ENCODE assay signal across 3 cellular contexts in the genomic region with DNA sequence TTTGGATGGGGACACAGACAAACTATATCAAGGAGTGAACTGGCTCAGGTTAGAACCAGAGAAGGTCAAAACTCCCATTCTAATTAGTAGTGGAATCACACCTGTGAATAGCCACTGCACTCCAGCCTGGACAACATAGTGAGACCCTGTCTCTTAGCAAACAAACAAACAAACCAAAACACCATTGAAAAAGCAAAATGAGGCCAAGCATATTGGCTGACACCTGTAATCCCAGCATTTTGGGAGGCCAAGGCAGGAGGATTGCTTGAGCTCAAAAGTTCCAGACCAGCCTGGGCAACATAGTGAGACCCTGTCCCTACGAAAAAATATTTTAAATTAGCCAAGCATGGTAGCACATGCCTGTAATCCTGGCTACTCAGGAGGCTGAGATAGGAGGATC.
TF ChIP-seq lines count a peak whose summit lies in the region.

No MANE protein-coding gene starts in this region.

TF ChIP-seq in HepG2, 621 proteins besides CTCF, POLR2A, EP300 and RAD21:
- TF ChIP-seq TBX2 (CRISPR knock-in tag; IDR thresholded peaks at IDR 0.05; ENCODE audit: borderline replicate concordance) (no peak), ZNF121 (CRISPR knock-in tag; IDR thresholded peaks at IDR 0.05) (0 out of 2 replicates have a peak, but pooled peaks have one; percentile 20)

TF ChIP-seq in WTC11, 78 proteins besides CTCF, POLR2A, EP300 and RAD21:
- TF ChIP-seq ZNF121 (CRISPR knock-in tag; IDR thresholded peaks at IDR 0.05) (peak; percentile 11; the same call in 1 of the 2 replicates), ATF1 (CRISPR knock-in tag; IDR thresholded peaks at IDR 0.05) (no peak)
TF ChIP-seq in WTC11: peak in this region for 1.

TF ChIP-seq in H1, 55 proteins besides CTCF, POLR2A, EP300 and RAD21:
- TF ChIP-seq, protein P1, sequence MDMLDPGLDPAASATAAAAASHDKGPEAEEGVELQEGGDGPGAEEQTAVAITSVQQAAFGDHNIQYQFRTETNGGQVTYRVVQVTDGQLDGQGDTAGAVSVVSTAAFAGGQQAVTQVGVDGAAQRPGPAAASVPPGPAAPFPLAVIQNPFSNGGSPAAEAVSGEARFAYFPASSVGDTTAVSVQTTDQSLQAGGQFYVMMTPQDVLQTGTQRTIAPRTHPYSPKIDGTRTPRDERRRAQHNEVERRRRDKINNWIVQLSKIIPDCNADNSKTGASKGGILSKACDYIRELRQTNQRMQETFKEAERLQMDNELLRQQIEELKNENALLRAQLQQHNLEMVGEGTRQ (IDR thresholded peaks at IDR 0.05; ENCODE audit: low read length): no peak
- 0 out of 2 replicates have a peak, but pooled peaks have one; percentile 16 for TF ChIP-seq KDM1A (IDR thresholded peaks at IDR 0.05; ENCODE audit: borderline replicate concordance, low read length)
- TF ChIP-seq SIRT6 (IDR thresholded peaks at IDR 0.05; ENCODE audit: low read length): no peak
- no peak for TF ChIP-seq JUND (IDR thresholded peaks at IDR 0.05; ENCODE audit: low read length)
- no peak for TF ChIP-seq CREB1 (IDR thresholded peaks at IDR 0.05)
- TF ChIP-seq PHF8 (conservative IDR thresholded peaks at IDR 0.05; ENCODE audit: low read depth, low read length): no peak
